In genomic region chr2:70425682-70426301, GRCh38 we compare ENCODE assay signal across 26 cellular contexts.
DNase-seq lines count a peak whose midpoint lies in the region; ATAC-seq, FAIRE-seq and TF ChIP-seq lines count a peak whose summit lies in the region.
"Had no signal": no experiment of that assay in that cellular context is flagged by ENCODE, and none has a peak within 500 bp of the region (broad histone marks: within the 10 kb centered on the region; RNA-seq: fewer than 3 reads in every experiment).

No MANE protein-coding gene starts in this region.

- no peaks in the 10 kb centered on the region for H3K79me2 ChIP-seq in keratinocyte (ENCODE audit: control insufficient read depth, insufficient read depth, low read length)

- intact Hi-C loops in ovary (cut with DNase I): no loop called here

- TF ChIP-seq EP300 in upper lobe of left lung (IDR thresholded peaks at IDR 0.05) (no peak), ovary (IDR thresholded peaks at IDR 0.05) (no peak)

- TF ChIP-seq POLR2A in upper lobe of left lung (IDR thresholded peaks at IDR 0.05) (no peak), ovary (IDR thresholded peaks at IDR 0.05) (no peak)

- no peaks in the 10 kb centered on the region for H3K9me1 ChIP-seq in keratinocyte (ENCODE audit: control insufficient read depth, extremely low read depth, insufficient read depth, low read length)

- H3K27me3 ChIP-seq in keratinocyte (ENCODE audit: control insufficient read depth, extremely low read depth, insufficient read depth, low read length) (no peaks in the 10 kb centered on the region), upper lobe of left lung (no peaks in the 10 kb centered on the region), ovary (no peaks in the 10 kb centered on the region)
- H3K27me3 ChIP-seq: cardiac muscle cell, SJSA1, tibial artery had no signal

- no peak overlapping the region for H3K4me3 ChIP-seq in keratinocyte (ENCODE audit: control insufficient read depth in 2 of 3, extremely low read depth in 1 of 3, insufficient read depth in 2 of 3, low read depth in 1 of 3, low read length in 3 of 3)
- H3K4me3 ChIP-seq in upper lobe of left lung: no peak overlapping the region
- no peak overlapping the region for H3K4me3 ChIP-seq in ovary
- H3K4me3 ChIP-seq: cardiac muscle cell, SJSA1, tibial artery had no signal

- DNase-seq in NCI-H1105 treated with DMSO at 0.1 percent for 48 hours (lab: John Stamatoyannopoulos, UW) (peak; percentile 0), NCI-H1105 (lab: John Stamatoyannopoulos, UW) (no peak), SW480 (ENCODE audit: low spot score) (peak; percentile 41), keratinocyte (ENCODE audit: low read depth, low spot score) (no peak), upper lobe of left lung (peak in 1 of 2 donors; percentile 82), ovary (no peak)
- DNase-seq: 8988T; activated CD8-positive, alpha-beta memory T cell treated with anti-CD3 and anti-CD28 coated beads, Interleukin-2, amount 50 U/mL, for 48 hours; activated effector memory CD4-positive, alpha-beta T cell treated with anti-CD3 and anti-CD28 coated beads, Interleukin-2, amount 50 U/mL, for 16 hours; AML-193; amniotic stem cell; EL; erythroblast; HCEC 1CT; NCI-H2171 treated with DMSO at 0.1 percent for 48 hours; nephron progenitor cell; stimulated activated CD4-positive, alpha-beta T cell treated with anti-CD3 and anti-CD28 coated beads, Interleukin-1b, Interleukin-23, amount 100 ng/mL, for 48 hours; stimulated activated naive B cell treated with anti-CD40 and anti-IgM and Interleukin-4, amounts not matched to agents 10 μg/mL and 1 μg/mL and 100 μg/mL, for 72 hours; T-helper 17 cell; tibial artery had no signal

- H3K9ac ChIP-seq in keratinocyte (ENCODE audit: control insufficient read depth, extremely low read depth, insufficient read depth, low read length): no peak overlapping the region

- H4K20me1 ChIP-seq in keratinocyte (ENCODE audit: control insufficient read depth, extremely low read depth, insufficient read depth, low read length): no peaks in the 10 kb centered on the region

- H3K36me3 ChIP-seq in keratinocyte (ENCODE audit: control insufficient read depth in 2 of 2, extremely low read depth in 1 of 2, insufficient read depth in 2 of 2, low read length in 2 of 2) (no peaks in the 10 kb centered on the region), upper lobe of left lung (no peaks in the 10 kb centered on the region), ovary (no peaks in the 10 kb centered on the region)
- H3K36me3 ChIP-seq: cardiac muscle cell, SJSA1, tibial artery had no signal

- peaks cover 14% of the 10 kb centered on the region for H3K4me1 ChIP-seq in keratinocyte (ENCODE audit: control insufficient read depth, extremely low read depth, insufficient read depth, low read length)
- no peaks in the 10 kb centered on the region for H3K4me1 ChIP-seq in upper lobe of left lung
- no peaks in the 10 kb centered on the region for H3K4me1 ChIP-seq in ovary (ENCODE audit: insufficient read depth)
- H3K4me1 ChIP-seq: SJSA1, tibial artery had no signal

- H3K9me3 ChIP-seq in keratinocyte (ENCODE audit: control insufficient read depth, low read depth, low read length) (no peaks in the 10 kb centered on the region), upper lobe of left lung (no peaks in the 10 kb centered on the region), ovary (no peaks in the 10 kb centered on the region)
- H3K9me3 ChIP-seq: SJSA1, tibial artery had no signal

- H3K27ac ChIP-seq in keratinocyte (ENCODE audit: control insufficient read depth, insufficient read depth, low read length) (no peak overlapping the region), upper lobe of left lung (no peak overlapping the region), ovary (no peak overlapping the region)
- H3K27ac ChIP-seq: cardiac muscle cell, SJSA1, tibial artery, VCaP had no signal

- H3K4me2 ChIP-seq in keratinocyte (ENCODE audit: control insufficient read depth, extremely low read depth, insufficient read depth, low read depth, low read length): no peak overlapping the region

- H2AFZ ChIP-seq in keratinocyte (ENCODE audit: control insufficient read depth, low read length): peak overlapping the region; percentile 12

- ATAC-seq in upper lobe of left lung (ENCODE audit: low FRiP score in 2 of 2) (peak; percentile 32 to 51), GM21576 (IDR thresholded peaks at IDR 0.05; ENCODE audit: unreplicated experiment) (no peak), HG02678 (IDR thresholded peaks at IDR 0.05; ENCODE audit: unreplicated experiment) (no peak)
- ATAC-seq: Panc1; stimulated activated naive B cell treated with anti-CD40 and anti-IgM and Interleukin-4, amounts not matched to agents 10 μg/mL and 1 μg/mL and 100 μg/mL, for 72 hours; T-helper 17 cell had no signal

- TF ChIP-seq CTCF in keratinocyte (optimal IDR thresholded peaks at IDR 0.05 in 1 of 3, IDR thresholded peaks at IDR 0.05 in 1 of 3, conservative IDR thresholded peaks at IDR 0.05 in 1 of 3; ENCODE audit: extremely low read depth in 1 of 3, insufficient read depth in 2 of 3, low read length in 3 of 3) (no peak), upper lobe of left lung (IDR thresholded peaks at IDR 0.05) (no peak), ovary (IDR thresholded peaks at IDR 0.05) (no peak)

- FAIRE-seq in keratinocyte (lab: Jason Lieb, UNC): peak; percentile 51

- 54 to 58% methylated on average over 6 to 7 of the region's 7 CpGs for WGBS in upper lobe of left lung, 2 donors
- 75 to 80% (median 78%) methylated on average over 7 of the region's 7 CpGs for WGBS in ovary, 3 donors

- dilution Hi-C loops in keratinocyte (cut with MboI; ENCODE audit: extremely low pct_ligation_motif_present, low sequenced_read_pairs): no loop called here

Comparison
In these comparisons a context has a peak if more than half of its experiments do, and no peak if none do; other contexts are left out.
1. DNase-seq: peak in NCI-H1105 treated with DMSO at 0.1 percent for 48 hours (single experiment) and SW480 (single experiment); none in NCI-H1105 (single experiment), keratinocyte (single experiment) and ovary (0 of 5).
2. ATAC-seq: peak in upper lobe of left lung (2 of 2); none in GM21576 (single experiment) and HG02678 (single experiment).